In genomic region chr5:134005415-134006118, GRCh38 we compare ENCODE assay signal across 7 cellular contexts. TPM values are rescaled to one million over a fixed set of nuclear protein-coding genes. Genes with fewer than 3 reads are reported as not detected.
DNase-seq lines count a peak whose midpoint lies in the region; ATAC-seq and TF ChIP-seq lines count a peak whose summit lies in the region.

No MANE protein-coding gene starts in this region.

- H3K4me1 ChIP-seq in lower lobe of right lung = peaks cover 37% of the 10 kb centered on the region
- peaks cover 28 to 47% (median 34%) of the 10 kb centered on the region in 4 donors for H3K4me1 ChIP-seq in transverse colon

- H3K4me3 ChIP-seq in GM12865 (ENCODE audit: low read depth, low read length) (peak overlapping the region; percentile 96), lower lobe of right lung (peak overlapping the region; percentile 88), transverse colon (peak overlapping the region; percentile 82 to 93 (median 90))

- TF ChIP-seq CTCF in GM12865 (IDR thresholded peaks at IDR 0.05; ENCODE audit: insufficient read depth, low read depth, low read length, missing control alignments) = no peak
- no peak for TF ChIP-seq CTCF in lower lobe of right lung (IDR thresholded peaks at IDR 0.05)
- TF ChIP-seq CTCF in transverse colon (IDR thresholded peaks at IDR 0.05) = no peak

- H3K27ac ChIP-seq in lower lobe of right lung = peak overlapping the region; percentile 97
- peak overlapping the region; percentile 99 to 100 (median 99) for H3K27ac ChIP-seq in transverse colon

- 13 to 27% methylated on average over 10 to 41 of the region's 41 CpGs for WGBS in transverse colon (ENCODE audit: low coverage in 1 of 2), 2 donors

- DNase-seq in GM12865 (ENCODE audit: low read depth) (peak; percentile 44), LoVo (ENCODE audit: low spot score) (peak; percentile 25), cerebellum (ENCODE audit: low spot score) (peak; percentile 39), lower lobe of right lung (peak; percentile 63), transverse colon (peak; percentile 52)

- intact Hi-C loops in lower lobe of right lung (cut with DNase I) (no loop called here), transverse colon (cut with DNase I; ENCODE audit: low total_unique reads) (no loop called here)

- in situ Hi-C loops in transverse colon (cut with MboI; ENCODE audit: low pct_ligation_motif_present in 1 of 4, low pct_unique_long_range_greater_than_20kb in 1 of 4, low sequenced_read_pairs in 3 of 4) = no loop called here

- no peaks in the 10 kb centered on the region for H3K27me3 ChIP-seq in lower lobe of right lung (ENCODE audit: low read depth)
- H3K27me3 ChIP-seq in transverse colon = no peaks in the 10 kb centered on the region

- no peak for TF ChIP-seq EP300 in transverse colon (IDR thresholded peaks at IDR 0.05; ENCODE audit: low read depth)

- TF ChIP-seq POLR2A in transverse colon (IDR thresholded peaks at IDR 0.05) = no peak

- peaks cover 8% of the 10 kb centered on the region for H3K36me3 ChIP-seq in lower lobe of right lung
- no peaks in the 10 kb centered on the region for H3K36me3 ChIP-seq in transverse colon

- peak; percentile 51 to 57 for ATAC-seq in lower lobe of right lung
- no peak for ATAC-seq in HG03280 (IDR thresholded peaks at IDR 0.05; ENCODE audit: unreplicated experiment)
- ATAC-seq in GM19023 (IDR thresholded peaks at IDR 0.05; ENCODE audit: unreplicated experiment) = no peak

- H3K9me3 ChIP-seq in lower lobe of right lung = no peaks in the 10 kb centered on the region
- no peaks in the 10 kb centered on the region for H3K9me3 ChIP-seq in transverse colon

RNA-seq across cellular contexts. Expression of gene VDAC1, which starts 0.8 kb away (rescaled TPM):
- total RNA-seq in cerebellum (123 TPM), lower lobe of right lung (125 TPM), transverse colon (100 to 1,000 TPM; 106 to 210 (median 180) TPM)

RNA-seq across cellular contexts. Expression of gene C5orf15, which starts 37.1 kb away (rescaled TPM):
- total RNA-seq in cerebellum (35.7 TPM), lower lobe of right lung (31.1 TPM), transverse colon (10 to 100 TPM; 36.5 to 91.7 (median 45.6) TPM)

Comparison
In these comparisons a context has a peak if more than half of its experiments do, and no peak if none do; other contexts are left out.
1. ATAC-seq: peak in lower lobe of right lung (2 of 2); none in HG03280 (single experiment) and GM19023 (single experiment).
2. Peak in every context shown above with its lines, with median percentiles within 50 percentile points of each other: DNase-seq and H3K4me3 ChIP-seq.